Comparison of ENCODE assay signal across 1 cellular context in the genomic region with DNA sequence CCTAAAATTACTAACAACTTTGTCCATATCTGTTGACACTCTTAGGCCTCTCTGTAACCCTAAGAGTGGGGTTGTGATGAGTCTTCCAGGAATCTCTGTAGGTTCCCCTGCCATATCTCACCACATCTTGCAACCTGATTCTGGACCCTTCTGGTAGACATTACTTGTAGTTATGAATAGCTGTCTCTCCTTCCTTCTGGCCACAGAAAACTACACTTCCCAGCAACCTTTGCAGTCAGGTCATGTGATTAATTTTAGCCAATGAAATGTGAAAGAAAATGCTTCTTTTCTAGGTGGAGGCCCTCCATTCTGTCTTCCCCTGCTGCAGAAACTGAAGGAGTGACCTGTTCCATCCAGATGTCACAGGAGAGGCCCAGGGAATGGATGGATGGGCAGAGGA.
A peak's percentile ranks its signal among the peaks of the same experiment; 100 is the strongest.
TF ChIP-seq lines count a peak whose summit lies in the region.

No MANE protein-coding gene starts in this region.

TF ChIP-seq in IMR-90, 13 proteins besides CTCF, POLR2A, EP300 and RAD21 (continued from another document):
- TF ChIP-seq, protein P1, sequence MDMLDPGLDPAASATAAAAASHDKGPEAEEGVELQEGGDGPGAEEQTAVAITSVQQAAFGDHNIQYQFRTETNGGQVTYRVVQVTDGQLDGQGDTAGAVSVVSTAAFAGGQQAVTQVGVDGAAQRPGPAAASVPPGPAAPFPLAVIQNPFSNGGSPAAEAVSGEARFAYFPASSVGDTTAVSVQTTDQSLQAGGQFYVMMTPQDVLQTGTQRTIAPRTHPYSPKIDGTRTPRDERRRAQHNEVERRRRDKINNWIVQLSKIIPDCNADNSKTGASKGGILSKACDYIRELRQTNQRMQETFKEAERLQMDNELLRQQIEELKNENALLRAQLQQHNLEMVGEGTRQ (IDR thresholded peaks at IDR 0.05; ENCODE audit: low read depth, low read length) = peak; percentile 50; the same call in 1 of the 2 replicates
TF ChIP-seq in IMR-90: peak in this region for 1.
